Comparison of ENCODE assay signal across 1 cellular context in the genomic region with DNA sequence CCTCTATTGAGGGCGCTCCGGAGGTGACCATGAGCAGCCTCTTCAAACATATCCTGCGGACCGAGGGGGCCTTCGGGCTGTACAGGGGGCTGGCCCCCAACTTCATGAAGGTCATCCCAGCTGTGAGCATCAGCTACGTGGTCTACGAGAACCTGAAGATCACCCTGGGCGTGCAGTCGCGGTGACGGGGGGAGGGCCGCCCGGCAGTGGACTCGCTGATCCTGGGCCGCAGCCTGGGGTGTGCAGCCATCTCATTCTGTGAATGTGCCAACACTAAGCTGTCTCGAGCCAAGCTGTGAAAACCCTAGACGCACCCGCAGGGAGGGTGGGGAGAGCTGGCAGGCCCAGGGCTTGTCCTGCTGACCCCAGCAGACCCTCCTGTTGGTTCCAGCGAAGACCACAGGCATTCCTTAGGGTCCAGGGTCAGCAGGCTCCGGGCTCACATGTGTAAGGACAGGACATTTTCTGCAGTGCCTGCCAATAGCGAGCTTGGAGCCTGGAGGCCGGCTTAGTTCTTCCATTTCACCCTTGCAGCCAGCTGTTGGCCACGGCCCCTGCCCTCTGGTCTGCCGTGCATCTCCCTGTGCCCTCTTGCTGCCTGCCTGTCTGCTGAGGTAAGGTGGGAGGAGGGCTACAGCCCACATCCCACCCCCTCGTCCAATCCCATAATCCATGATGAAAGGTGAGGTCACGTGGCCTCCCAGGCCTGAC.
TF ChIP-seq lines count a peak whose summit lies in the region.

No MANE protein-coding gene starts in this region.

TF ChIP-seq in HepG2, 621 proteins besides CTCF, POLR2A, EP300 and RAD21:
- TF ChIP-seq, protein P1, sequence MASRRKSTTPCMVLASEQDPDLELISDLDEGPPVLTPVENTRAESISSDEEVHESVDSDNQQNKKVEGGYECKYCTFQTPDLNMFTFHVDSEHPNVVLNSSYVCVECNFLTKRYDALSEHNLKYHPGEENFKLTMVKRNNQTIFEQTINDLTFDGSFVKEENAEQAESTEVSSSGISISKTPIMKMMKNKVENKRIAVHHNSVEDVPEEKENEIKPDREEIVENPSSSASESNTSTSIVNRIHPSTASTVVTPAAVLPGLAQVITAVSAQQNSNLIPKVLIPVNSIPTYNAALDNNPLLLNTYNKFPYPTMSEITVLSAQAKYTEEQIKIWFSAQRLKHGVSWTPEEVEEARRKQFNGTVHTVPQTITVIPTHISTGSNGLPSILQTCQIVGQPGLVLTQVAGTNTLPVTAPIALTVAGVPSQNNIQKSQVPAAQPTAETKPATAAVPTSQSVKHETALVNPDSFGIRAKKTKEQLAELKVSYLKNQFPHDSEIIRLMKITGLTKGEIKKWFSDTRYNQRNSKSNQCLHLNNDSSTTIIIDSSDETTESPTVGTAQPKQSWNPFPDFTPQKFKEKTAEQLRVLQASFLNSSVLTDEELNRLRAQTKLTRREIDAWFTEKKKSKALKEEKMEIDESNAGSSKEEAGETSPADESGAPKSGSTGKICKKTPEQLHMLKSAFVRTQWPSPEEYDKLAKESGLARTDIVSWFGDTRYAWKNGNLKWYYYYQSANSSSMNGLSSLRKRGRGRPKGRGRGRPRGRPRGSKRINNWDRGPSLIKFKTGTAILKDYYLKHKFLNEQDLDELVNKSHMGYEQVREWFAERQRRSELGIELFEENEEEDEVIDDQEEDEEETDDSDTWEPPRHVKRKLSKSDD (CRISPR knock-in tag; IDR thresholded peaks at IDR 0.05; ENCODE audit: low read depth): 0 out of 2 replicates have a peak, but pooled peaks have one; percentile 26
- TF ChIP-seq AGO2 (optimal IDR thresholded peaks at IDR 0.05; ENCODE audit: low read depth, low read length) (peak; percentile 60), FOXA3 (CRISPR knock-in tag; IDR thresholded peaks at IDR 0.05) (no peak), HMGA1 (CRISPR knock-in tag; conservative IDR thresholded peaks at IDR 0.05) (no peak), POLR2G (IDR thresholded peaks at IDR 0.05; ENCODE audit: low read depth, low read length) (peak; percentile 52; the same call in 1 of the 2 replicates), SSRP1 (CRISPR knock-in tag; IDR thresholded peaks at IDR 0.05) (peak; percentile 44; the same call in 1 of the 2 replicates), NFE2 (CRISPR knock-in tag; IDR thresholded peaks at IDR 0.05) (no peak), ZFP37 (CRISPR knock-in tag; IDR thresholded peaks at IDR 0.05; ENCODE audit: borderline replicate concordance) (no peak), ELF4 (CRISPR knock-in tag; IDR thresholded peaks at IDR 0.05; ENCODE audit: borderline replicate concordance) (no peak), ZNF317 (CRISPR knock-in tag; IDR thresholded peaks at IDR 0.05) (peak; percentile 89), RBFOX2 (IDR thresholded peaks at IDR 0.05; ENCODE audit: low read depth, low read length) (peak; percentile 46)
- TF ChIP-seq, protein P2, sequence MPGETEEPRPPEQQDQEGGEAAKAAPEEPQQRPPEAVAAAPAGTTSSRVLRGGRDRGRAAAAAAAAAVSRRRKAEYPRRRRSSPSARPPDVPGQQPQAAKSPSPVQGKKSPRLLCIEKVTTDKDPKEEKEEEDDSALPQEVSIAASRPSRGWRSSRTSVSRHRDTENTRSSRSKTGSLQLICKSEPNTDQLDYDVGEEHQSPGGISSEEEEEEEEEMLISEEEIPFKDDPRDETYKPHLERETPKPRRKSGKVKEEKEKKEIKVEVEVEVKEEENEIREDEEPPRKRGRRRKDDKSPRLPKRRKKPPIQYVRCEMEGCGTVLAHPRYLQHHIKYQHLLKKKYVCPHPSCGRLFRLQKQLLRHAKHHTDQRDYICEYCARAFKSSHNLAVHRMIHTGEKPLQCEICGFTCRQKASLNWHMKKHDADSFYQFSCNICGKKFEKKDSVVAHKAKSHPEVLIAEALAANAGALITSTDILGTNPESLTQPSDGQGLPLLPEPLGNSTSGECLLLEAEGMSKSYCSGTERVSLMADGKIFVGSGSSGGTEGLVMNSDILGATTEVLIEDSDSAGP (CRISPR knock-in tag; IDR thresholded peaks at IDR 0.05; ENCODE audit: borderline replicate concordance): 0 out of 2 replicates have a peak, but pooled peaks have one; percentile 34
TF ChIP-seq in HepG2: peak in this region for 7.
